ENCODE assay signal across 29 cellular contexts in genomic region chr13:97322740-97323342, GRCh38.
DNase-seq lines count a peak whose midpoint lies in the region; ATAC-seq, FAIRE-seq and TF ChIP-seq lines count a peak whose summit lies in the region.
"Had no signal": no experiment of that assay in that cellular context is flagged by ENCODE, and none has a peak within 500 bp of the region (broad histone marks: within the 10 kb centered on the region; RNA-seq: fewer than 3 reads in every experiment).

No MANE protein-coding gene starts in this region.

- H3K4me3 ChIP-seq in HepG2 (replicated peaks in 1 of 3; ENCODE audit: insufficient read depth in 1 of 3, low read depth in 2 of 3, low read length in 3 of 3) (no peak overlapping the region), right lobe of liver (no peak overlapping the region)
- H3K4me3 ChIP-seq: coronary artery, lower lobe of right lung, PC-9, spleen, thyroid gland had no signal

- BruUV-seq in HepG2 (replicated peaks; lab: Mats Ljungman, UMichigan): no TSS peak

- no peaks in the 10 kb centered on the region for H3K9me3 Mint-ChIP-seq in chondrocyte (ENCODE audit: low read depth)
- H3K9me3 Mint-ChIP-seq in glutamatergic neuron (ENCODE audit: unreplicated experiment): no peaks in the 10 kb centered on the region
- H3K9me3 Mint-ChIP-seq in progenitor cell of endocrine pancreas (ENCODE audit: low read depth): no peaks in the 10 kb centered on the region
- H3K9me3 Mint-ChIP-seq: activated T-cell treated with anti-CD3 and anti-CD28 coated beads, Interleukin-2, amount 50 U/mL, for 72 hours had no signal

- intact Hi-C loops in HepG2 (cut with micrococcal nuclease; ENCODE audit: unreplicated experiment): no loop called here
- intact Hi-C loops in right lobe of liver (cut with DNase I): no loop called here

- H3K27ac ChIP-seq in HepG2 (ENCODE audit: extremely low read length, insufficient read depth, low read length) (no peak overlapping the region), right lobe of liver (no peak overlapping the region)
- H3K27ac ChIP-seq: foreskin keratinocyte, lower lobe of right lung, neutrophil, PC-9, spleen, thyroid gland had no signal

- H3K36me3 Mint-ChIP-seq in chondrocyte (ENCODE audit: low read depth) (peaks cover 2% of the 10 kb centered on the region), glutamatergic neuron (ENCODE audit: unreplicated experiment) (no peaks in the 10 kb centered on the region), progenitor cell of endocrine pancreas (ENCODE audit: insufficient read depth) (peaks cover 7% of the 10 kb centered on the region)

- TF ChIP-seq RAD21 in HepG2 (CRISPR knock-in tag; IDR thresholded peaks at IDR 0.05): no peak

- H3K27me3 ChIP-seq in HepG2 (ENCODE audit: control insufficient read depth in 1 of 2, insufficient read depth in 2 of 2, low read length in 2 of 2) (no peaks in the 10 kb centered on the region), right lobe of liver (no peaks in the 10 kb centered on the region)
- H3K27me3 ChIP-seq: BE2C, foreskin keratinocyte, neutrophil, spleen, thyroid gland had no signal

- DNase-seq in HepG2 (ENCODE audit: low spot score) (no peak), right lobe of liver (no peak), chondrocyte (ENCODE audit: low spot score) (no peak), glutamatergic neuron (no peak), SK-N-DZ (ENCODE audit: low spot score) (no peak), progenitor cell of endocrine pancreas (ENCODE audit: low spot score, unreplicated experiment) (no peak), GM12892 (ENCODE audit: insufficient read length) (no peak), NCI-H2081 (lab: John Stamatoyannopoulos, UW) (no peak)
- DNase-seq: activated CD4-positive, alpha-beta T cell treated with anti-CD3 and anti-CD28 coated beads for 48 hours; activated naive CD4-positive, alpha-beta T cell treated with anti-CD3 and anti-CD28 coated beads, Interleukin-2, amount 50 U/mL, for 16 hours; activated T-cell treated with anti-CD3 and anti-CD28 coated beads, Interleukin-2, amount 50 U/mL, for 72 hours; BE2C; foreskin keratinocyte; H7; lower lobe of right lung; MM.1S; NCI-H1417 treated with DMSO at 0.1 percent for 48 hours; NCI-H2107; PC-9; SIG-M5; spleen; stimulated activated CD4-positive, alpha-beta T cell treated with anti-CD3 and anti-CD28 coated beads, Interleukin-4, amount 100 ng/mL, for 4 hours; stimulated activated naive CD8-positive, alpha-beta T cell treated with anti-CD3 and anti-CD28 coated beads, Interleukin-15, Interleukin-2, amounts not matched to agents 100 U/mL and 50 U/mL, for 24 hours; thyroid gland had no signal

- H3K4me3 Mint-ChIP-seq in chondrocyte (ENCODE audit: unreplicated experiment): no peak overlapping the region
- H3K4me3 Mint-ChIP-seq in glutamatergic neuron (ENCODE audit: unreplicated experiment): no peak overlapping the region
- H3K4me3 Mint-ChIP-seq in progenitor cell of endocrine pancreas (ENCODE audit: low read depth): no peak overlapping the region
- H3K4me3 Mint-ChIP-seq: activated T-cell treated with anti-CD3 and anti-CD28 coated beads, Interleukin-2, amount 50 U/mL, for 72 hours had no signal

- peaks cover 79% of the 10 kb centered on the region for H4K20me1 ChIP-seq in HepG2 (ENCODE audit: insufficient read depth, low read length)

- 100% methylated on average over 3 of the region's 3 CpGs for WGBS in HepG2 (ENCODE audit: low lambda C conversion rate)
- 88% methylated on average over 3 of the region's 3 CpGs for WGBS in right lobe of liver (ENCODE audit: insufficient coverage, low coverage, low lambda C conversion rate, missing lambda C conversion rate)

- no peak for TF ChIP-seq POLR2A in HepG2 (IDR thresholded peaks at IDR 0.05; ENCODE audit: insufficient read depth in 1 of 2, low read depth in 2 of 2, low read length in 2 of 2)
- TF ChIP-seq POLR2A in right lobe of liver (IDR thresholded peaks at IDR 0.05): no peak
- no peak for TF ChIP-seq POLR2A in GM12892 (IDR thresholded peaks at IDR 0.05; ENCODE audit: low read depth, low read length)

- H3K27ac Mint-ChIP-seq in chondrocyte (ENCODE audit: unreplicated experiment) (peak overlapping the region; percentile 80), glutamatergic neuron (ENCODE audit: unreplicated experiment) (peak overlapping the region; percentile 25), progenitor cell of endocrine pancreas (no peak overlapping the region)
- H3K27ac Mint-ChIP-seq: activated T-cell treated with anti-CD3 and anti-CD28 coated beads, Interleukin-2, amount 50 U/mL, for 72 hours had no signal

- H2AFZ ChIP-seq in HepG2 (ENCODE audit: low read length): no peak overlapping the region
- H2AFZ ChIP-seq: PC-9 had no signal

- H3K79me2 ChIP-seq in HepG2 (ENCODE audit: insufficient read depth, low read length): peaks cover 52% of the 10 kb centered on the region

- CTCF ChIA-PET in HepG2 (lab: Yijun Ruan, JAX; ENCODE audit: low intra/inter-chr PET ratio, low total read pairs): no interaction called here

- ATAC-seq in HepG2: no peak
- ATAC-seq in right lobe of liver: no peak
- ATAC-seq: activated T-cell treated with anti-CD3 and anti-CD28 coated beads, Interleukin-2, amount 50 U/mL, for 72 hours; foreskin keratinocyte; lower lobe of right lung; stimulated activated naive CD8-positive, alpha-beta T cell treated with anti-CD3 and anti-CD28 coated beads, Interleukin-15, Interleukin-2, amounts not matched to agents 100 U/mL and 50 U/mL, for 24 hours had no signal

- TF ChIP-seq CTCF in HepG2 (CRISPR knock-in tag; IDR thresholded peaks at IDR 0.05) (no peak), right lobe of liver (IDR thresholded peaks at IDR 0.05) (no peak), chondrocyte (IDR thresholded peaks at IDR 0.05) (no peak), glutamatergic neuron (IDR thresholded peaks at IDR 0.05; ENCODE audit: partially characterized antibody, unreplicated experiment) (no peak), progenitor cell of endocrine pancreas (IDR thresholded peaks at IDR 0.05; ENCODE audit: unreplicated experiment) (no peak)

- H3K36me3 ChIP-seq in HepG2 (replicated peaks in 1 of 2; ENCODE audit: control insufficient read depth in 1 of 2, insufficient read depth in 2 of 2, low read length in 2 of 2) (peaks cover 18 to 26% of the 10 kb centered on the region in 2 experiments; a peak in 4 of 5 replicates), right lobe of liver (no peaks in the 10 kb centered on the region)
- H3K36me3 ChIP-seq: BE2C, lower lobe of right lung, neutrophil, thyroid gland had no signal

- H3K27me3 Mint-ChIP-seq in chondrocyte (ENCODE audit: low read depth) (no peaks in the 10 kb centered on the region), glutamatergic neuron (ENCODE audit: unreplicated experiment) (peaks cover 3% of the 10 kb centered on the region), progenitor cell of endocrine pancreas (no peaks in the 10 kb centered on the region)

- TF ChIP-seq EP300 in HepG2 (IDR thresholded peaks at IDR 0.05; ENCODE audit: low read depth in 2 of 2, low read length in 2 of 2): no peak
- TF ChIP-seq EP300 in HepG2 (CRISPR knock-in tag; IDR thresholded peaks at IDR 0.05; ENCODE audit: borderline replicate concordance): no peak

- H3K4me1 Mint-ChIP-seq in chondrocyte (ENCODE audit: low read depth) (peaks cover 66% of the 10 kb centered on the region), glutamatergic neuron (ENCODE audit: low read depth, unreplicated experiment) (peaks cover 34% of the 10 kb centered on the region), progenitor cell of endocrine pancreas (ENCODE audit: low read depth) (peaks cover 3% of the 10 kb centered on the region)

- no peak overlapping the region for H3K4me2 ChIP-seq in HepG2 (ENCODE audit: low read depth, low read length)
- H3K4me2 ChIP-seq: PC-9 had no signal

- in situ Hi-C loops in HepG2 (cut with HindIII; ENCODE audit: extremely low pct_ligation_motif_present, low pct_unique_long_range_greater_than_20kb): no loop called here

- H3K4me1 ChIP-seq in HepG2 (ENCODE audit: insufficient read depth, low read length) (peaks cover 18% of the 10 kb centered on the region), right lobe of liver (no peaks in the 10 kb centered on the region)
- H3K4me1 ChIP-seq: BE2C, thyroid gland had no signal

- POLR2A ChIA-PET in HepG2 (lab: Yijun Ruan, JAX): no interaction called here

- FAIRE-seq in HepG2 (lab: Jason Lieb, UNC) (no peak), GM12892 (lab: Jason Lieb, UNC) (no peak)
- FAIRE-seq: A204.1, endometrium, keratinocyte had no signal

- no peak overlapping the region for H3K9ac ChIP-seq in HepG2 (ENCODE audit: insufficient read depth, low read depth, low read length)

- H3K9me3 ChIP-seq in HepG2 (ENCODE audit: low read length) (no peaks in the 10 kb centered on the region), right lobe of liver (no peaks in the 10 kb centered on the region)
- H3K9me3 ChIP-seq: BE2C, lower lobe of right lung, neutrophil, spleen, thyroid gland had no signal

TF ChIP-seq in HepG2, 621 proteins besides CTCF, POLR2A, EP300 and RAD21 (continues in another document):
- no peak for TF ChIP-seq GZF1 (CRISPR knock-in tag; IDR thresholded peaks at IDR 0.05)
- TF ChIP-seq, protein P1, sequence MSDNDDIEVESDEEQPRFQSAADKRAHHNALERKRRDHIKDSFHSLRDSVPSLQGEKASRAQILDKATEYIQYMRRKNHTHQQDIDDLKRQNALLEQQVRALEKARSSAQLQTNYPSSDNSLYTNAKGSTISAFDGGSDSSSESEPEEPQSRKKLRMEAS (IDR thresholded peaks at IDR 0.05): no peak
- peak; percentile 53 for TF ChIP-seq RBM22 (optimal IDR thresholded peaks at IDR 0.05; ENCODE audit: low read length)
- TF ChIP-seq CENPX (CRISPR knock-in tag; IDR thresholded peaks at IDR 0.05): no peak
- peak; percentile 53; the same call in 1 of the 2 replicates for TF ChIP-seq ZNF652 (CRISPR knock-in tag; IDR thresholded peaks at IDR 0.05; ENCODE audit: borderline replicate concordance, low read depth)
- no peak for TF ChIP-seq RXRA (CRISPR knock-in tag; IDR thresholded peaks at IDR 0.05)
